25 cellular contexts compared by ENCODE assay signal in the genomic region with DNA sequence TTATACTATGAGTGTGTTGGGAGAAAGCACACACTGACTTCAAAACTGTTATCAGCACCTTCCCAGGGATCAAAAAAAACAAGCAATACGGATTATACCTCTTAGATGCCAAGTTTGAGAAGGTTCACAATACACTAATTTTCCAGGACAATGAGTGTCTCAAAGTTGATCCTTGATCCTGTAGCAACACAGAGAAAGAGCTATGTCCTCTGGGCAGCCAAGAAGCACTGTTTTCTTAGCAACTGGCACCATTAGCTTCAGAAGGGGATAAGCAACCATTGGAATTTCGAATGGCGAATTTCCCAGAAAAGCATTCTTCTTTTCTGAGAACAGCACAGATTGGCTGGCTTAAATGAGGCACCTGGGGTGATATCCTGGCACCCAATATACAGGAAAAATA.
"Had no signal": no experiment of that assay in that cellular context is flagged by ENCODE, and none has a peak within 500 bp of the region (broad histone marks: within the 10 kb centered on the region; RNA-seq: fewer than 3 reads in every experiment).

No MANE protein-coding gene starts in this region.

- H3K36me3 ChIP-seq: colonic mucosa, gastrocnemius medialis, left lung, tibial nerve, WERI-Rb-1 had no signal

- H3K4me1 Mint-ChIP-seq: activated CD4-positive, alpha-beta T cell treated with anti-CD3 and anti-CD28 coated beads, Interleukin-2, amount 10 ng/mL, durations not matched to agents 7 days and 5 days; activated CD8-positive, alpha-beta memory T cell treated with anti-CD3 and anti-CD28 coated beads, Interleukin-2, amount 10 ng/mL, durations not matched to agents 7 days and 5 days; activated naive CD4-positive, alpha-beta T cell treated with anti-CD3 and anti-CD28 coated beads, Interleukin-2, amount 50 U/mL, for 24 hours; natural killer cell had no signal

- FAIRE-seq: endothelial cell of umbilical vein, TTC549 had no signal

- H3K27ac Mint-ChIP-seq: activated CD4-positive, alpha-beta T cell treated with anti-CD3 and anti-CD28 coated beads, Interleukin-2, amount 10 ng/mL, durations not matched to agents 7 days and 5 days; activated CD8-positive, alpha-beta memory T cell treated with anti-CD3 and anti-CD28 coated beads, Interleukin-2, amount 10 ng/mL, durations not matched to agents 7 days and 5 days; activated CD8-positive, alpha-beta T cell treated with anti-CD3 and anti-CD28 coated beads for 36 hours; activated naive CD4-positive, alpha-beta T cell treated with anti-CD3 and anti-CD28 coated beads, Interleukin-2, amount 50 U/mL, for 24 hours; effector memory CD8-positive, alpha-beta T cell; natural killer cell; progenitor cell of endocrine pancreas had no signal

- H3K9me3 Mint-ChIP-seq: activated CD4-positive, alpha-beta T cell treated with anti-CD3 and anti-CD28 coated beads, Interleukin-2, amount 10 ng/mL, durations not matched to agents 7 days and 5 days; activated CD8-positive, alpha-beta T cell treated with anti-CD3 and anti-CD28 coated beads for 36 hours; activated naive CD4-positive, alpha-beta T cell treated with anti-CD3 and anti-CD28 coated beads, Interleukin-2, amount 50 U/mL, for 24 hours; effector memory CD8-positive, alpha-beta T cell; natural killer cell had no signal

- H3K4me1 ChIP-seq: colonic mucosa, gastrocnemius medialis, left lung, tibial nerve had no signal

- DNase-seq: activated CD4-positive, alpha-beta T cell treated with anti-CD3 and anti-CD28 coated beads, Interleukin-2, amount 10 ng/mL, durations not matched to agents 7 days and 5 days; activated CD4-positive, CD25-positive, alpha-beta regulatory T cell treated with anti-CD3 and anti-CD28 coated beads, Interleukin-2, amount 50 U/mL, for 72 hours; activated CD8-positive, alpha-beta memory T cell treated with anti-CD3 and anti-CD28 coated beads, Interleukin-2, amount 10 ng/mL, durations not matched to agents 7 days and 5 days; activated CD8-positive, alpha-beta T cell treated with anti-CD3 and anti-CD28 coated beads for 36 hours; activated effector memory CD4-positive, alpha-beta T cell treated with anti-CD3 and anti-CD28 coated beads, Interleukin-2, amount 50 U/mL, for 16 hours; activated T-cell treated with anti-CD3 and anti-CD28 coated beads for 4 hours; colonic mucosa; dorsolateral prefrontal cortex; effector memory CD8-positive, alpha-beta T cell; gastrocnemius medialis; kidney; left lung; natural killer cell; right cardiac atrium; stimulated activated CD4-positive, alpha-beta T cell treated with anti-CD3 and anti-CD28 coated beads, Interleukin-4, amount 100 ng/mL, for 4 hours; stimulated activated naive CD8-positive, alpha-beta T cell treated with anti-CD3 and anti-CD28 coated beads, Interleukin-15, Interleukin-2, amounts not matched to agents 100 U/mL and 50 U/mL, for 24 hours; T-helper 1 cell; WERI-Rb-1 had no signal

- H3K4me3 ChIP-seq: colonic mucosa, dorsolateral prefrontal cortex, gastrocnemius medialis, left lung, lung, tibial nerve had no signal

- H3K27ac ChIP-seq: colonic mucosa, dorsolateral prefrontal cortex, gastrocnemius medialis, left lung, tibial nerve, WERI-Rb-1 had no signal

- H3K36me3 Mint-ChIP-seq: activated CD8-positive, alpha-beta memory T cell treated with anti-CD3 and anti-CD28 coated beads, Interleukin-2, amount 10 ng/mL, durations not matched to agents 7 days and 5 days; activated naive CD4-positive, alpha-beta T cell treated with anti-CD3 and anti-CD28 coated beads, Interleukin-2, amount 50 U/mL, for 24 hours; natural killer cell had no signal

- ATAC-seq: activated CD8-positive, alpha-beta memory T cell treated with anti-CD3 and anti-CD28 coated beads, Interleukin-2, amount 10 ng/mL, durations not matched to agents 7 days and 5 days; activated CD8-positive, alpha-beta T cell treated with anti-CD3 and anti-CD28 coated beads for 36 hours; effector memory CD8-positive, alpha-beta T cell; esophagus mucosa; gastrocnemius medialis; left lung; natural killer cell; stimulated activated naive CD8-positive, alpha-beta T cell treated with anti-CD3 and anti-CD28 coated beads, Interleukin-15, Interleukin-2, amounts not matched to agents 100 U/mL and 50 U/mL, for 24 hours had no signal

- H3K9me3 ChIP-seq: colonic mucosa, gastrocnemius medialis, left lung, tibial nerve had no signal

- H3K27me3 ChIP-seq: colonic mucosa, gastrocnemius medialis, tibial nerve had no signal

- H3K4me3 Mint-ChIP-seq: activated CD4-positive, alpha-beta T cell treated with anti-CD3 and anti-CD28 coated beads, Interleukin-2, amount 10 ng/mL, durations not matched to agents 7 days and 5 days; activated CD8-positive, alpha-beta memory T cell treated with anti-CD3 and anti-CD28 coated beads, Interleukin-2, amount 10 ng/mL, durations not matched to agents 7 days and 5 days; activated CD8-positive, alpha-beta T cell treated with anti-CD3 and anti-CD28 coated beads for 36 hours; activated naive CD4-positive, alpha-beta T cell treated with anti-CD3 and anti-CD28 coated beads, Interleukin-2, amount 50 U/mL, for 24 hours; effector memory CD8-positive, alpha-beta T cell; natural killer cell had no signal
